ENCODE assay signal across 1 cellular context in genomic region chr11:47524200-47524874, GRCh38.
A peak's percentile ranks its signal among the peaks of the same experiment; 100 is the strongest.
TF ChIP-seq lines count a peak whose summit lies in the region.

No MANE protein-coding gene starts in this region.

TF ChIP-seq in K562, 482 proteins besides CTCF, POLR2A, EP300 and RAD21:
- TF ChIP-seq BRD9 (IDR thresholded peaks at IDR 0.05; ENCODE audit: low read depth, partially characterized antibody), result peak; percentile 58
- no peak for TF ChIP-seq NFIC (IDR thresholded peaks at IDR 0.05)
- peak; percentile 76 for TF ChIP-seq HDGF (IDR thresholded peaks at IDR 0.05)
- TF ChIP-seq CREB1 (IDR thresholded peaks at IDR 0.05), result no peak
- peak; percentile 31; the same call in 1 of the 2 replicates for TF ChIP-seq CREB1 (CRISPR knock-in tag; IDR thresholded peaks at IDR 0.05)
- 0 out of 2 replicates have a peak, but pooled peaks have one; percentile 26 for TF ChIP-seq CXXC5 (CRISPR knock-in tag; IDR thresholded peaks at IDR 0.05)
- TF ChIP-seq SMARCA5 (IDR thresholded peaks at IDR 0.05), result peak; percentile 51; the same call in 1 of the 2 replicates
- TF ChIP-seq, protein P1, sequence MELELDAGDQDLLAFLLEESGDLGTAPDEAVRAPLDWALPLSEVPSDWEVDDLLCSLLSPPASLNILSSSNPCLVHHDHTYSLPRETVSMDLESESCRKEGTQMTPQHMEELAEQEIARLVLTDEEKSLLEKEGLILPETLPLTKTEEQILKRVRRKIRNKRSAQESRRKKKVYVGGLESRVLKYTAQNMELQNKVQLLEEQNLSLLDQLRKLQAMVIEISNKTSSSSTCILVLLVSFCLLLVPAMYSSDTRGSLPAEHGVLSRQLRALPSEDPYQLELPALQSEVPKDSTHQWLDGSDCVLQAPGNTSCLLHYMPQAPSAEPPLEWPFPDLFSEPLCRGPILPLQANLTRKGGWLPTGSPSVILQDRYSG (tag; conservative IDR thresholded peaks at IDR 0.05; ENCODE audit: low read depth), result no peak
- TF ChIP-seq ZFP36 (IDR thresholded peaks at IDR 0.05; ENCODE audit: low read depth, low read length, partially characterized antibody), result peak; percentile 11
TF ChIP-seq in K562: peak in this region for 6.
